6 cellular contexts compared by ENCODE assay signal in genomic region chr19:14023404-14024235, GRCh38. TPM values are rescaled to one million over a fixed set of nuclear protein-coding genes. Genes with fewer than 3 reads are reported as not detected.
DNase-seq lines count a peak whose midpoint lies in the region; ATAC-seq and TF ChIP-seq lines count a peak whose summit lies in the region.

No MANE protein-coding gene starts in this region.

- CTCF ChIA-PET in AG04450 (lab: Charles Lee), result no interaction called here
- CTCF ChIA-PET in naive thymus-derived CD4-positive, alpha-beta T cell (lab: Charles Lee), result no interaction called here

- H3K27me3 Mint-ChIP-seq in naive thymus-derived CD4-positive, alpha-beta T cell, result no peaks in the 10 kb centered on the region

- POLR2A ChIA-PET in AG04450 (lab: Yijun Ruan, JAX), result interaction anchor here (0.7 kb wide), 1 partner anchor 17 kb away, joined by 4 read pairs; the partner anchor contains the start of gene RFX1
- POLR2A ChIA-PET in naive thymus-derived CD4-positive, alpha-beta T cell (lab: Charles Lee), result no interaction called here

- H3K4me3 ChIP-seq in AG04450 (ENCODE audit: low read depth, low read length), result no peak overlapping the region
- no peak overlapping the region for H3K4me3 ChIP-seq in naive thymus-derived CD4-positive, alpha-beta T cell (ENCODE audit: low read length)

- no peaks in the 10 kb centered on the region for H3K36me3 Mint-ChIP-seq in naive thymus-derived CD4-positive, alpha-beta T cell

- H3K9me3 Mint-ChIP-seq in naive thymus-derived CD4-positive, alpha-beta T cell, result no peaks in the 10 kb centered on the region

- intact Hi-C loops in naive thymus-derived CD4-positive, alpha-beta T cell (cut with micrococcal nuclease), result loop anchor here in 1 of 2 donors (1.0 kb wide), 1 partner anchor 9 kb away; no protein-coding TSS in a partner anchor

- TF ChIP-seq CTCF in AG04450 (IDR thresholded peaks at IDR 0.05; ENCODE audit: low read depth, low read length), result peak; percentile 38; the same call in 1 of the 2 replicates

- peak; percentile 64 for ATAC-seq in naive thymus-derived CD4-positive, alpha-beta T cell
- no peak for ATAC-seq in GM19463 (IDR thresholded peaks at IDR 0.05; ENCODE audit: unreplicated experiment)

- peak overlapping the region in 5 of 9 donors; percentile 6 to 78 (median 36) for H3K27ac Mint-ChIP-seq in naive thymus-derived CD4-positive, alpha-beta T cell

- H3K4me1 ChIP-seq in naive thymus-derived CD4-positive, alpha-beta T cell (ENCODE audit: control insufficient read depth in 2 of 2, insufficient read depth in 2 of 2, low read length in 2 of 2), result no peaks in the 10 kb centered on the region

- no peak for DNase-seq in AG04450 (ENCODE audit: low read depth, low spot score)
- DNase-seq in HT1080 (ENCODE audit: low read depth), result peak; percentile 74
- peak; percentile 64 for DNase-seq in amniotic epithelial cell (ENCODE audit: low read depth)
- DNase-seq in naive thymus-derived CD4-positive, alpha-beta T cell, result no peak
- no peak for DNase-seq in activated naive CD4-positive, alpha-beta T cell treated with Interleukin-2 at 50 U/mL for 16 hours

- H3K9me3 ChIP-seq in AG04450 (ENCODE audit: control insufficient read depth, insufficient read depth, low read length), result no peaks in the 10 kb centered on the region; the same call in 1 of the 2 replicates
- H3K9me3 ChIP-seq in naive thymus-derived CD4-positive, alpha-beta T cell (ENCODE audit: control insufficient read depth in 2 of 3, low read length in 3 of 3), result no peaks in the 10 kb centered on the region

- no peaks in the 10 kb centered on the region for H3K36me3 ChIP-seq in naive thymus-derived CD4-positive, alpha-beta T cell (ENCODE audit: control insufficient read depth in 2 of 3, insufficient read depth in 3 of 3, low read length in 3 of 3)

- peaks cover 7 to 20% (median 13%) of the 10 kb centered on the region in 7 donors for H3K4me1 Mint-ChIP-seq in naive thymus-derived CD4-positive, alpha-beta T cell

- H3K4me3 Mint-ChIP-seq in naive thymus-derived CD4-positive, alpha-beta T cell, result peak overlapping the region in 1 of 10 donors; percentile 45

- no peak overlapping the region for H3K27ac ChIP-seq in AG04450 (ENCODE audit: low read depth, low read length)
- no peak overlapping the region for H3K27ac ChIP-seq in naive thymus-derived CD4-positive, alpha-beta T cell (ENCODE audit: low read depth, low read length)

- peaks cover 9% of the 10 kb centered on the region for H3K27me3 ChIP-seq in AG04450 (ENCODE audit: control insufficient read depth, insufficient read depth, low read length)
- no peaks in the 10 kb centered on the region for H3K27me3 ChIP-seq in naive thymus-derived CD4-positive, alpha-beta T cell (ENCODE audit: control insufficient read depth in 2 of 2, insufficient read depth in 2 of 2, low read length in 2 of 2)

RNA-seq across cellular contexts. Expression of gene RLN3, which starts 4.3 kb away (rescaled TPM):
- not detected in 2 replicates for polyA plus RNA-seq in AG04450 (2011; rRNA removed)
- not detected in 2 replicates for polyA minus RNA-seq in AG04450 (2011; rRNA and poly(A)+ RNA removed)
- not detected in 2 replicates for total RNA-seq in HT1080 (2014; rRNA removed; shearing (Covaris generic))
- polyA plus RNA-seq in HT1080 (2015; cell fraction: cytosol; rRNA removed), result not detected in 2 replicates
- not detected in 2 replicates for polyA plus RNA-seq in HT1080 (2015; cell fraction: nucleus; rRNA removed)
- total RNA-seq in naive thymus-derived CD4-positive, alpha-beta T cell, result not detected
- not detected for polyA plus RNA-seq in naive thymus-derived CD4-positive, alpha-beta T cell

RNA-seq across cellular contexts. Expression of gene IL27RA, which starts 7.9 kb away (rescaled TPM):
- polyA plus RNA-seq in AG04450 (2011; rRNA removed), result 4.5 and 5.4 TPM in 2 replicates
- polyA minus RNA-seq in AG04450 (2011; rRNA and poly(A)+ RNA removed), result 3.4 and 4.2 TPM in 2 replicates
- total RNA-seq in HT1080 (2014; rRNA removed; shearing (Covaris generic)), result 20.7 and 22.6 TPM in 2 replicates
- 7.1 and 7.9 TPM in 2 replicates for polyA plus RNA-seq in HT1080 (2015; cell fraction: cytosol; rRNA removed)
- 8.6 and 11.1 TPM in 2 replicates for polyA plus RNA-seq in HT1080 (2015; cell fraction: nucleus; rRNA removed)
- total RNA-seq in naive thymus-derived CD4-positive, alpha-beta T cell, result 100 to 1,000 TPM in 1 of 5 experiments, 10 to 100 TPM in 4; 32.1 to 118 (median 83.2) TPM
- 100 to 1,000 TPM in 1 of 2 donors, 10 to 100 TPM in 1; 76.4 to 120 TPM for polyA plus RNA-seq in naive thymus-derived CD4-positive, alpha-beta T cell

RNA-seq across cellular contexts. Expression of gene RFX1, which starts 17.5 kb away (rescaled TPM):
- polyA plus RNA-seq in AG04450 (2011; rRNA removed), result 0.38 and 0.63 TPM in 2 replicates
- 1.00 and 1.1 TPM in 2 replicates for polyA minus RNA-seq in AG04450 (2011; rRNA and poly(A)+ RNA removed)
- total RNA-seq in HT1080 (2014; rRNA removed; shearing (Covaris generic)), result 3.1 and 3.8 TPM in 2 replicates
- 5.4 and 6.8 TPM in 2 replicates for polyA plus RNA-seq in HT1080 (2015; cell fraction: cytosol; rRNA removed)
- 14.3 and 15.7 TPM in 2 replicates for polyA plus RNA-seq in HT1080 (2015; cell fraction: nucleus; rRNA removed)
- 10 to 100 TPM; 15.7 to 23.5 (median 20.5) TPM for total RNA-seq in naive thymus-derived CD4-positive, alpha-beta T cell
- polyA plus RNA-seq in naive thymus-derived CD4-positive, alpha-beta T cell, result 1 to 10 TPM; 1.0 TPM

RNA-seq across cellular contexts. Expression of gene PALM3, which starts 38.3 kb away (rescaled TPM):
- 0.43 and 0.51 TPM in 2 replicates for polyA plus RNA-seq in AG04450 (2011; rRNA removed)
- 0.22 and 0.41 TPM in 2 replicates for polyA minus RNA-seq in AG04450 (2011; rRNA and poly(A)+ RNA removed)
- total RNA-seq in HT1080 (2014; rRNA removed; shearing (Covaris generic)), result 1.5 and 3.9 TPM in 2 replicates
- polyA plus RNA-seq in HT1080 (2015; cell fraction: cytosol; rRNA removed), result 0.05 and 0.33 TPM in 2 replicates
- polyA plus RNA-seq in HT1080 (2015; cell fraction: nucleus; rRNA removed), result 0.08 TPM in 1 of 2 replicates, not detected in the other
- total RNA-seq in naive thymus-derived CD4-positive, alpha-beta T cell, result under 1 TPM in 1 of 5 experiments, not detected in 4; 0.22 TPM
- not detected for polyA plus RNA-seq in naive thymus-derived CD4-positive, alpha-beta T cell

RNA-seq across cellular contexts. Expression of gene MISP3, which starts 49.0 kb away (rescaled TPM):
- 0.27 and 0.56 TPM in 2 replicates for polyA plus RNA-seq in AG04450 (2011; rRNA removed)
- polyA minus RNA-seq in AG04450 (2011; rRNA and poly(A)+ RNA removed), result not detected in 2 replicates
- 1.4 and 1.5 TPM in 2 replicates for total RNA-seq in HT1080 (2014; rRNA removed; shearing (Covaris generic))
- polyA plus RNA-seq in HT1080 (2015; cell fraction: cytosol; rRNA removed), result 0.35 and 0.54 TPM in 2 replicates
- 0.74 and 1.1 TPM in 2 replicates for polyA plus RNA-seq in HT1080 (2015; cell fraction: nucleus; rRNA removed)
- 1 to 10 TPM in 2 of 5 experiments, under 1 TPM in 3; 0.58 to 1.9 (median 0.91) TPM for total RNA-seq in naive thymus-derived CD4-positive, alpha-beta T cell
- polyA plus RNA-seq in naive thymus-derived CD4-positive, alpha-beta T cell, result under 1 TPM; 0.18 to 0.19 TPM

Comparison
In these comparisons a context has a peak if more than half of its experiments do, and no peak if none do; other contexts are left out.
1. DNase-seq: peak in HT1080 (single experiment) and amniotic epithelial cell (single experiment); none in AG04450 (single experiment), naive thymus-derived CD4-positive, alpha-beta T cell (0 of 9) and activated naive CD4-positive, alpha-beta T cell treated with Interleukin-2 at 50 U/mL for 16 hours (single experiment).